ENCODE assay signal across 33 cellular contexts in the genomic region with DNA sequence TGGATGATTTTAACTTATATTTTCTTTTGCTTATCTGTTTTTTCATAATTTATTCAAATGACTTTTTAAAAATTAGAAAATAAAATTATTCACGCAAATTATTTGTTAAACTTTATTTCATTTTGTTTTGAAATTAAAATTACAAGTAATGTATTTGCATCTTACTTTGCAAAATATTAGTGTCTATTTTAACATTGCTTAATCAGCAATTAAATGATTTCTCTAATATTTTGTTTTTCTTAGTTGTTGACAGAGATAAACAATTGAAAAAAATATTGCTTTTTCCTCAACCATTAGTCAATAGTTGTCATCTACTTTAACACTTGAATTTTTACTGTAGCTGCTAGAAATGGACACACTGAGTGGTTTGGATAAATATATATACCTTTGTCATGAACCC. TPM values are rescaled to one million over a fixed set of nuclear protein-coding genes. Genes with fewer than 3 reads are reported as not detected.
"Had no signal": no experiment of that assay in that cellular context is flagged by ENCODE, and none has a peak within 500 bp of the region (broad histone marks: within the 10 kb centered on the region; RNA-seq: fewer than 3 reads in every experiment).

No MANE protein-coding gene starts in this region.

- H3K4me3 ChIP-seq: dorsolateral prefrontal cortex, gastroesophageal sphincter, heart left ventricle, lung, ovary, psoas muscle, skin epidermis, suprapubic skin, vagina had no signal

- FAIRE-seq: keratinocyte had no signal

- H3K27ac ChIP-seq: dorsolateral prefrontal cortex, epithelial cell of prostate, gastroesophageal sphincter, heart left ventricle, ovary, psoas muscle, skin epidermis, suprapubic skin, vagina had no signal

- H3K36me3 ChIP-seq: gastroesophageal sphincter, heart left ventricle, ovary, suprapubic skin, vagina had no signal

- DNase-seq: cortex of kidney; dorsolateral prefrontal cortex; effector CD4-positive, alpha-beta T cell; foreskin fibroblast; heart left ventricle; hippocampal formation; immature natural killer cell; natural killer cell; occipital lobe; ovary; posterior cingulate gyrus; psoas muscle; right cardiac atrium; stimulated activated CD4-positive, alpha-beta T cell treated with anti-CD3 and anti-CD28 coated beads, Interleukin-15, amount 100 ng/mL, for 24 hours; stimulated activated CD4-positive, alpha-beta T cell treated with anti-CD3 and anti-CD28 coated beads, Interleukin-2, amount 100 ng/mL, for 48 hours; stimulated activated naive B cell treated with anti-CD40 and anti-IgM and Interleukin-4, amounts not matched to agents 10 μg/mL and 1 μg/mL and 100 μg/mL, for 72 hours; stimulated activated naive CD8-positive, alpha-beta T cell treated with anti-CD3 and anti-CD28 coated beads, Interleukin-15, amount 100 ng/mL, for 72 hours; trophoblast cell had no signal

- H3K4me1 ChIP-seq: gastroesophageal sphincter, heart left ventricle, psoas muscle, suprapubic skin, vagina had no signal

- ATAC-seq: esophagus mucosa; gastroesophageal sphincter; heart left ventricle; left lobe of liver; natural killer cell; psoas muscle; right cardiac atrium; stimulated activated naive B cell treated with anti-CD40 and anti-IgM and Interleukin-4, amounts not matched to agents 10 μg/mL and 1 μg/mL and 100 μg/mL, for 72 hours; stimulated activated naive CD8-positive, alpha-beta T cell treated with anti-CD3 and anti-CD28 coated beads, Interleukin-15, amount 100 ng/mL, for 72 hours had no signal

- H3K27me3 ChIP-seq: dorsolateral prefrontal cortex, gastroesophageal sphincter, heart left ventricle, ovary, suprapubic skin, vagina had no signal

- H3K9me3 ChIP-seq: gastroesophageal sphincter, ovary, suprapubic skin, vagina had no signal

RNA-seq across cellular contexts. Expression of a gene that starts 32.8 kb away (rescaled TPM):
- total RNA-seq: esophagus mucosa, gastroesophageal sphincter, heart left ventricle, left lobe of liver, liver, lung, mononuclear cell, natural killer cell, occipital lobe, psoas muscle, renal cortical epithelial cell, right cardiac atrium, suprapubic skin, ureter, vagina had no signal
- polyA plus RNA-seq: heart left ventricle, immature natural killer cell, keratinocyte, liver, lung, neural cell, ovary, psoas muscle, right cardiac atrium, thymus had no signal
